8 cellular contexts compared by ENCODE assay signal in genomic region chr6:10411915-10412164, GRCh38. TPM values are rescaled to one million over a fixed set of nuclear protein-coding genes. Genes with fewer than 3 reads are reported as not detected.
DNase-seq lines count a peak whose midpoint lies in the region; ATAC-seq and TF ChIP-seq lines count a peak whose summit lies in the region.

No MANE protein-coding gene starts in this region.

- H3K4me2 ChIP-seq in GM23338, result peak overlapping the region; percentile 91

- 0 out of 3 replicates have a peak, but pooled peaks cover 3% of the 10 kb centered on the region for H3K36me3 Mint-ChIP-seq in GM23338 (ENCODE audit: low read depth)
- peaks cover 14% of the 10 kb centered on the region for H3K36me3 Mint-ChIP-seq in activated naive CD8-positive, alpha-beta T cell

- no peak overlapping the region for H3K27ac Mint-ChIP-seq in GM23338
- peak overlapping the region; percentile 34 for H3K27ac Mint-ChIP-seq in activated naive CD8-positive, alpha-beta T cell

- no peak for TF ChIP-seq CTCF in AG04449 (IDR thresholded peaks at IDR 0.05; ENCODE audit: insufficient read depth, low read length, missing control alignments)
- TF ChIP-seq CTCF in GM23338 (conservative IDR thresholded peaks at IDR 0.05; ENCODE audit: low read depth in 2 of 2), result no peak

- H3K27me3 Mint-ChIP-seq in GM23338 (ENCODE audit: insufficient read depth, low read depth, poor library complexity), result peaks cover 97% of the 10 kb centered on the region
- peaks cover 51% of the 10 kb centered on the region for H3K27me3 Mint-ChIP-seq in activated naive CD8-positive, alpha-beta T cell

- H3K27ac ChIP-seq in GM23338 (ENCODE audit: low read depth) (no peak overlapping the region), iPS-20b (ENCODE audit: low read length) (no peak overlapping the region), stomach smooth muscle (ENCODE audit: low read length) (no peak overlapping the region)

- DNase-seq in AG04449 (ENCODE audit: low read depth, low spot score) (no peak), GM23338 (ENCODE audit: low spot score) (no peak), GM03348 (ENCODE audit: low spot score) (no peak), UCSD-AML1 (lab: John Stamatoyannopoulos, UW; ENCODE audit: unreplicated experiment) (no peak)

- no peaks in the 10 kb centered on the region; the same call in 1 of the 2 replicates for H3K9me3 ChIP-seq in iPS-20b (ENCODE audit: insufficient read depth, low read depth, low read length)
- H3K9me3 ChIP-seq in stomach smooth muscle (ENCODE audit: control insufficient read depth in 2 of 2, low read length in 2 of 2), result no peaks in the 10 kb centered on the region

- peaks cover 15% of the 10 kb centered on the region for H4K20me1 ChIP-seq in GM23338 (replicated peaks; ENCODE audit: insufficient read depth)

- H3K36me3 ChIP-seq in GM23338 (ENCODE audit: insufficient read depth) (no peaks in the 10 kb centered on the region), iPS-20b (ENCODE audit: insufficient read depth, low read depth, low read length) (no peaks in the 10 kb centered on the region), stomach smooth muscle (ENCODE audit: control insufficient read depth in 2 of 2, insufficient read depth in 2 of 2, low read length in 2 of 2) (no peaks in the 10 kb centered on the region)

- peaks cover 13% of the 10 kb centered on the region for H3K9me3 Mint-ChIP-seq in GM23338
- H3K9me3 Mint-ChIP-seq in activated naive CD8-positive, alpha-beta T cell (ENCODE audit: low read depth), result peaks cover 15% of the 10 kb centered on the region

- H3F3A ChIP-seq in GM23338 (replicated peaks; ENCODE audit: low read depth), result peaks cover 43% of the 10 kb centered on the region

- peak overlapping the region; percentile 64 for H3K4me3 Mint-ChIP-seq in GM23338
- H3K4me3 Mint-ChIP-seq in activated naive CD8-positive, alpha-beta T cell, result peak overlapping the region; percentile 90

- H3K4me1 Mint-ChIP-seq in GM23338, result peaks cover 71% of the 10 kb centered on the region
- peaks cover 47% of the 10 kb centered on the region for H3K4me1 Mint-ChIP-seq in activated naive CD8-positive, alpha-beta T cell (ENCODE audit: low read depth)

- POLR2A ChIA-PET in AG04449 (lab: Yijun Ruan, JAX), result no interaction called here

- CTCF ChIA-PET in AG04449 (lab: Yijun Ruan, JAX), result interaction anchor here (1.0 to 2.3 kb wide), 3 partner anchors 9 to 1428 kb away, joined by 3 to 6 read pairs (median 6); no protein-coding TSS in a partner anchor

- H3K4me1 ChIP-seq in GM23338 (ENCODE audit: insufficient read depth) (peaks cover 75% of the 10 kb centered on the region), iPS-20b (ENCODE audit: insufficient read depth, low read length) (peaks cover 15% of the 10 kb centered on the region), stomach smooth muscle (ENCODE audit: control insufficient read depth, insufficient read depth, low read length) (peaks cover 40% of the 10 kb centered on the region)

- peak overlapping the region; percentile 9; the same call in 1 of the 2 replicates for H3K9ac ChIP-seq in iPS-20b (ENCODE audit: low read depth, low read length)
- peak overlapping the region in 1 of 2 donors; percentile 63 for H3K9ac ChIP-seq in stomach smooth muscle (ENCODE audit: low read length in 2 of 2)

- H3K79me2 ChIP-seq in GM23338 (replicated peaks; ENCODE audit: insufficient read depth), result no peaks in the 10 kb centered on the region

- H3K4me3 ChIP-seq in AG04449 (ENCODE audit: low read depth, low read length), result peak overlapping the region; percentile 62
- H3K4me3 ChIP-seq in GM23338, result peak overlapping the region; percentile 54
- H3K4me3 ChIP-seq in iPS-20b (ENCODE audit: low read length), result peak overlapping the region; percentile 64
- peak overlapping the region; percentile 80 to 82 for H3K4me3 ChIP-seq in stomach smooth muscle (ENCODE audit: low read length in 2 of 2)

- H2AFZ ChIP-seq in GM23338, result peak overlapping the region; percentile 78

- H3K27me3 ChIP-seq in GM23338 (ENCODE audit: insufficient read depth) (peaks cover 98% of the 10 kb centered on the region), iPS-20b (ENCODE audit: insufficient read depth, low read length) (peaks cover 100% of the 10 kb centered on the region), stomach smooth muscle (ENCODE audit: control insufficient read depth in 1 of 2, insufficient read depth in 2 of 2, low read length in 2 of 2) (peaks cover 63 to 87% of the 10 kb centered on the region in 2 donors)

- ATAC-seq in GM23338 (no peak), GM21423 (IDR thresholded peaks at IDR 0.05; ENCODE audit: unreplicated experiment) (no peak)

- no peaks in the 10 kb centered on the region for H3K9me2 ChIP-seq in GM23338 (ENCODE audit: insufficient read depth)

TF ChIP-seq in GM23338, 12 proteins besides CTCF, POLR2A, EP300 and RAD21:
- peak; percentile 88 for TF ChIP-seq EZH2phosphoT487 (IDR thresholded peaks at IDR 0.05; ENCODE audit: unreplicated experiment)
- no peak for TF ChIP-seq STAT1 (IDR thresholded peaks at IDR 0.05; ENCODE audit: unreplicated experiment)
- TF ChIP-seq CREB1 (CRISPR knock-in tag; IDR thresholded peaks at IDR 0.05; ENCODE audit: low read depth), result no peak
- TF ChIP-seq JUNB (IDR thresholded peaks at IDR 0.05; ENCODE audit: unreplicated experiment), result no peak
- peak; percentile 99 for TF ChIP-seq EZH2 (IDR thresholded peaks at IDR 0.05; ENCODE audit: low read depth, unreplicated experiment)

RNA-seq across cellular contexts. Expression of gene TFAP2A, which starts 3.0 kb away (rescaled TPM):
- not detected in 2 replicates for total RNA-seq in GM23338 (2014; rRNA removed; shearing (Covaris generic))
- 0.21 TPM in 1 of 2 replicates, not detected in the other for polyA plus RNA-seq in GM23338 (2016; fragmentation: Nextera tagmentation; extraction: Ambion mirVana)
